8 cellular contexts compared by ENCODE assay signal in genomic region chr2:85594715-85595377, GRCh38. TPM values are rescaled to one million over a fixed set of nuclear protein-coding genes. Genes with fewer than 3 reads are reported as not detected.
A peak's percentile ranks its signal among the peaks of the same experiment; 100 is the strongest.
DNase-seq lines count a peak whose midpoint lies in the region; ATAC-seq and TF ChIP-seq lines count a peak whose summit lies in the region.

No MANE protein-coding gene starts in this region.

- DNase-seq in H7 (no peak), epithelial cell of prostate (ENCODE audit: low read depth, low spot score) (no peak), progenitor cell of endocrine pancreas (ENCODE audit: low spot score, unreplicated experiment) (no peak), KG1 (lab: John Stamatoyannopoulos, UW) (no peak)
- no peak for DNase-seq in stimulated activated naive CD4-positive, alpha-beta T cell treated with Interleukin-2 at 50 U/mL for 16 hours (lab: John Stamatoyannopoulos, UW)
- no peak for DNase-seq in activated CD4-positive, CD25-positive, alpha-beta regulatory T cell treated with anti-CD3 and anti-CD28 coated beads, Interleukin-2, amount 50 U/mL, for 72 hours

- no peaks in the 10 kb centered on the region for H3K9me3 Mint-ChIP-seq in progenitor cell of endocrine pancreas (ENCODE audit: low read depth)

- peak overlapping the region; percentile 98 for H3K4me3 Mint-ChIP-seq in progenitor cell of endocrine pancreas (ENCODE audit: low read depth)

- 0 out of 2 replicates have a peak overlapping the region, but pooled peaks have one; percentile 26 for H2AFZ ChIP-seq in OCI-LY1 (ENCODE audit: low read length)

- H3K27ac ChIP-seq in OCI-LY1 (ENCODE audit: low read depth, low read length, poor library complexity, severe bottlenecking) (peak overlapping the region; percentile 17), epithelial cell of prostate (peak overlapping the region; percentile 82)

- H3K4me3 ChIP-seq in H7 (ENCODE audit: insufficient read depth, low read depth, low read length) (peak overlapping the region; percentile 87), OCI-LY1 (ENCODE audit: low read depth, low read length, poor library complexity, severe bottlenecking) (peak overlapping the region; percentile 86)

- H3K36me3 Mint-ChIP-seq in progenitor cell of endocrine pancreas (ENCODE audit: insufficient read depth) = no peaks in the 10 kb centered on the region

- H3K27me3 ChIP-seq in H7 (ENCODE audit: control insufficient read depth, insufficient read depth, low read length) = no peaks in the 10 kb centered on the region
- H3K27me3 ChIP-seq in OCI-LY1 (ENCODE audit: insufficient read depth, low read length) = no peaks in the 10 kb centered on the region

- peak overlapping the region; percentile 88 for H3K9ac ChIP-seq in OCI-LY1 (ENCODE audit: low read length)

- H3K9me2 ChIP-seq in OCI-LY1 (ENCODE audit: low read depth, low read length) = no peaks in the 10 kb centered on the region

- H3K4me1 ChIP-seq in OCI-LY1 (ENCODE audit: insufficient read depth, low read length, severe bottlenecking) = peaks cover 18% of the 10 kb centered on the region

- peak; percentile 52 for ATAC-seq in GM18502 (IDR thresholded peaks at IDR 0.05; ENCODE audit: poor library complexity, unreplicated experiment)

- peak overlapping the region; percentile 97 for H3K27ac Mint-ChIP-seq in progenitor cell of endocrine pancreas

- H3K9me3 ChIP-seq in OCI-LY1 (ENCODE audit: low read length) = no peaks in the 10 kb centered on the region

- no peak for TF ChIP-seq CTCF in OCI-LY1 (IDR thresholded peaks at IDR 0.05; ENCODE audit: low read length)
- no peak for TF ChIP-seq CTCF in progenitor cell of endocrine pancreas (IDR thresholded peaks at IDR 0.05; ENCODE audit: unreplicated experiment)

- H3K27me3 Mint-ChIP-seq in progenitor cell of endocrine pancreas = no peaks in the 10 kb centered on the region

- H3F3A ChIP-seq in OCI-LY1 (ENCODE audit: insufficient read depth, low read length) = no peaks in the 10 kb centered on the region

- H3K4me2 ChIP-seq in OCI-LY1 (ENCODE audit: low read length) = peak overlapping the region; percentile 85

- H3K36me3 ChIP-seq in H7 (replicated peaks; ENCODE audit: control insufficient read depth, insufficient read depth, low read length) = peaks cover 7% of the 10 kb centered on the region
- H3K36me3 ChIP-seq in OCI-LY1 (ENCODE audit: insufficient read depth, low read length) = peaks cover 6% of the 10 kb centered on the region; the same call in 1 of the 2 replicates

- peaks cover 25% of the 10 kb centered on the region for H3K4me1 Mint-ChIP-seq in progenitor cell of endocrine pancreas (ENCODE audit: low read depth)

- no peaks in the 10 kb centered on the region for H4K20me1 ChIP-seq in OCI-LY1 (ENCODE audit: insufficient read depth, low read length)

- H3K79me2 ChIP-seq in OCI-LY1 (ENCODE audit: insufficient read depth, low read length) = no peaks in the 10 kb centered on the region

RNA-seq across cellular contexts. Expression of gene RNF181, which starts 0.7 kb away (rescaled TPM):
- 159 and 201 TPM in 2 replicates for total RNA-seq in H7 (2014; rRNA removed; shearing (Covaris generic))
- 82.3 and 85.7 TPM in 2 replicates for total RNA-seq in progenitor cell of endocrine pancreas

RNA-seq across cellular contexts. Expression of gene TMEM150A, which starts 7.7 kb away (rescaled TPM):
- 15.7 and 17.9 TPM in 2 replicates for total RNA-seq in H7 (2014; rRNA removed; shearing (Covaris generic))
- total RNA-seq in progenitor cell of endocrine pancreas = 24.9 and 26.0 TPM in 2 replicates

RNA-seq across cellular contexts. Expression of gene VAMP5, which starts 10.6 kb away (rescaled TPM):
- 1.00 and 1.4 TPM in 2 replicates for total RNA-seq in H7 (2014; rRNA removed; shearing (Covaris generic))
- 4.2 TPM in 2 replicates for total RNA-seq in progenitor cell of endocrine pancreas

RNA-seq across cellular contexts. Expression of gene C2orf68, which starts 17.0 kb away (rescaled TPM):
- 69.8 and 84.4 TPM in 2 replicates for total RNA-seq in H7 (2014; rRNA removed; shearing (Covaris generic))
- 67.1 and 71.0 TPM in 2 replicates for total RNA-seq in progenitor cell of endocrine pancreas

RNA-seq across cellular contexts. Expression of gene VAMP8, which starts 17.5 kb away (rescaled TPM):
- 17.7 and 33.0 TPM in 2 replicates for total RNA-seq in H7 (2014; rRNA removed; shearing (Covaris generic))
- total RNA-seq in progenitor cell of endocrine pancreas = 71.3 and 76.0 TPM in 2 replicates
